Comparison of ENCODE assay signal across 10 cellular contexts in genomic region chr19:3335431-3336350, GRCh38. TPM values are rescaled to one million over a fixed set of nuclear protein-coding genes. Genes with fewer than 3 reads are reported as not detected.
DNase-seq lines count a peak whose midpoint lies in the region; ATAC-seq lines count a peak whose summit lies in the region.
"Had no signal": no experiment of that assay in that cellular context is flagged by ENCODE, and none has a peak within 500 bp of the region (broad histone marks: within the 10 kb centered on the region; RNA-seq: fewer than 3 reads in every experiment).

No MANE protein-coding gene starts in this region.

- DNase-seq in Ammon's horn (ENCODE audit: low spot score) (peak; percentile 36), hepatic stellate cell (ENCODE audit: low spot score) (peak; percentile 63), sciatic nerve (ENCODE audit: low spot score) (no peak), retina (no peak), NCI-H1105 (lab: John Stamatoyannopoulos, UW) (no peak)
- DNase-seq: immature natural killer cell, T-helper 17 cell had no signal

- intact Hi-C loops in sciatic nerve (cut with DNase I) = no loop called here

- ATAC-seq in sciatic nerve (peak; percentile 53), GM19324 (IDR thresholded peaks at IDR 0.05; ENCODE audit: low FRiP score, unreplicated experiment) (no peak), HG02571 (IDR thresholded peaks at IDR 0.05; ENCODE audit: unreplicated experiment) (no peak)
- ATAC-seq: T-helper 17 cell had no signal

- peak overlapping the region; percentile 56 for H3K27ac ChIP-seq in adipose tissue (ENCODE audit: low read depth, low read length)

- WGBS in adipose tissue, 3 donors = 61 to 81% (median 78%) methylated on average over 15 of the region's 15 CpGs

RNA-seq across cellular contexts. Expression of gene NFIC, which starts 30.7 kb away (rescaled TPM):
- 10 to 100 TPM; 57.8 to 87.3 (median 81.7) TPM for polyA plus RNA-seq in adipose tissue
- 178 TPM for total RNA-seq in sciatic nerve

Comparison
In these comparisons a context has a peak if more than half of its experiments do, and no peak if none do; other contexts are left out.
1. DNase-seq: peak in Ammon's horn (single experiment) and hepatic stellate cell (single experiment); none in sciatic nerve (single experiment), retina (single experiment) and NCI-H1105 (single experiment).